Comparison of ENCODE assay signal across 9 cellular contexts in genomic region chr5:139246394-139246793, GRCh38. TPM values are rescaled to one million over a fixed set of nuclear protein-coding genes. Genes with fewer than 3 reads are reported as not detected.
DNase-seq lines count a peak whose midpoint lies in the region; ATAC-seq and TF ChIP-seq lines count a peak whose summit lies in the region.
"Had no signal": no experiment of that assay in that cellular context is flagged by ENCODE, and none has a peak within 500 bp of the region (broad histone marks: within the 10 kb centered on the region; RNA-seq: fewer than 3 reads in every experiment).

No MANE protein-coding gene starts in this region.

- H3K9me3 Mint-ChIP-seq in activated naive CD4-positive, alpha-beta T cell treated with anti-CD3 and anti-CD28 coated beads for 36 hours = no peaks in the 10 kb centered on the region

- WGBS in neuronal stem cell (ENCODE audit: extremely low coverage in 2 of 2, insufficient read length in 2 of 2, insufficient replicate concordance in 1 of 2), 2 donors = no CpG with 5 or more reads among the region's 4 CpGs

- H3K27me3 Mint-ChIP-seq in activated naive CD4-positive, alpha-beta T cell treated with anti-CD3 and anti-CD28 coated beads for 36 hours (ENCODE audit: low read depth) = no peaks in the 10 kb centered on the region

- no peak overlapping the region for H3K23ac ChIP-seq in neuronal stem cell (ENCODE audit: low read depth, low read length, poor library complexity)

- no peak overlapping the region for H3K27ac ChIP-seq in BLaER1
- no peak overlapping the region for H3K27ac ChIP-seq in neuronal stem cell (replicated peaks; ENCODE audit: low read length)
- H3K27ac ChIP-seq in WERI-Rb-1 = no peak overlapping the region
- H3K27ac ChIP-seq: pancreas had no signal

- no peak overlapping the region for H2BK15ac ChIP-seq in neuronal stem cell (ENCODE audit: low read length)

- no peak for TF ChIP-seq CTCF in WERI-Rb-1 (IDR thresholded peaks at IDR 0.05; ENCODE audit: low read depth, low read length)

- no peak overlapping the region for H3K14ac ChIP-seq in neuronal stem cell (ENCODE audit: low read length)

- H2AFZ ChIP-seq in neuronal stem cell (ENCODE audit: low read length) = peak overlapping the region; percentile 90

- H4K8ac ChIP-seq in neuronal stem cell (ENCODE audit: low read depth, low read length) = no peak overlapping the region

- H3K4me1 ChIP-seq in BLaER1 (peaks cover 11% of the 10 kb centered on the region), neuronal stem cell (ENCODE audit: control insufficient read depth in 2 of 2, insufficient read depth in 1 of 2, low read depth in 1 of 2, low read length in 2 of 2) (peaks cover 2 to 4% of the 10 kb centered on the region in 2 donors)
- H3K4me1 ChIP-seq: pancreas had no signal

- intact Hi-C loops in activated naive CD4-positive, alpha-beta T cell treated with anti-CD3 and anti-CD28 coated beads for 36 hours (cut with micrococcal nuclease) = loop anchor here (1.0 to 5.0 kb wide), 2 partner anchors 48 to 594 kb away; partner anchors contain the start of gene SIL1

- no peak overlapping the region for H3K4me3 ChIP-seq in BLaER1
- no peak overlapping the region for H3K4me3 ChIP-seq in neuronal stem cell (ENCODE audit: low read length in 2 of 2)
- no peak overlapping the region for H3K4me3 ChIP-seq in WERI-Rb-1 (ENCODE audit: low read depth, low read length)
- H3K4me3 ChIP-seq: pancreas had no signal

- H3K9ac ChIP-seq in BLaER1 (no peak overlapping the region), neuronal stem cell (ENCODE audit: low read depth, low read length, poor library complexity) (no peak overlapping the region)

- DNase-seq in NCI-H69 (lab: John Stamatoyannopoulos, UW) = peak; percentile 33
- DNase-seq in activated naive CD4-positive, alpha-beta T cell treated with anti-CD3 and anti-CD28 coated beads for 36 hours = peak; percentile 79
- no peak for DNase-seq in neuronal stem cell (ENCODE audit: low spot score)
- DNase-seq in WERI-Rb-1 = no peak
- DNase-seq: pancreas had no signal

- H3K36me3 ChIP-seq in BLaER1 (no peaks in the 10 kb centered on the region), neuronal stem cell (replicated peaks in 1 of 2; ENCODE audit: control insufficient read depth in 2 of 2, insufficient read depth in 2 of 2, low read length in 2 of 2) (no peaks in the 10 kb centered on the region), WERI-Rb-1 (no peaks in the 10 kb centered on the region)
- H3K36me3 ChIP-seq: pancreas had no signal

- H3K18ac ChIP-seq in neuronal stem cell (ENCODE audit: low read length) = no peak overlapping the region

- H3K36me3 Mint-ChIP-seq in activated naive CD4-positive, alpha-beta T cell treated with anti-CD3 and anti-CD28 coated beads for 36 hours (ENCODE audit: low read depth) = no peaks in the 10 kb centered on the region

- H3K27me3 ChIP-seq in BLaER1 = no peaks in the 10 kb centered on the region
- peaks cover 0 to 7% (median 0%) of the 10 kb centered on the region in 3 experiments for H3K27me3 ChIP-seq in neuronal stem cell (ENCODE audit: control insufficient read depth in 3 of 3, insufficient read depth in 3 of 3, low read depth in 1 of 3, low read length in 3 of 3)
- no peaks in the 10 kb centered on the region for H3K27me3 ChIP-seq in WERI-Rb-1 (ENCODE audit: insufficient read depth, low read depth, severe bottlenecking)
- H3K27me3 ChIP-seq: pancreas had no signal

- H2BK5ac ChIP-seq in neuronal stem cell (ENCODE audit: low read length) = no peak overlapping the region

- no peak for ATAC-seq in GM21717 (IDR thresholded peaks at IDR 0.05; ENCODE audit: unreplicated experiment)
- ATAC-seq in HG03196 (IDR thresholded peaks at IDR 0.05; ENCODE audit: unreplicated experiment) = no peak
- ATAC-seq in HG02885 (IDR thresholded peaks at IDR 0.05; ENCODE audit: poor library complexity, unreplicated experiment) = no peak

- H3K4me3 Mint-ChIP-seq in activated naive CD4-positive, alpha-beta T cell treated with anti-CD3 and anti-CD28 coated beads for 36 hours = no peak overlapping the region

- H3K79me1 ChIP-seq in neuronal stem cell (ENCODE audit: low read depth, low read length) = no peaks in the 10 kb centered on the region

- H2AK5ac ChIP-seq in neuronal stem cell (ENCODE audit: low read depth, low read length) = no peak overlapping the region

- no peak overlapping the region for H4K91ac ChIP-seq in neuronal stem cell (ENCODE audit: low read depth, low read length, poor library complexity)

- no peak overlapping the region for H2BK12ac ChIP-seq in neuronal stem cell (ENCODE audit: low read length)

- H3K4me2 ChIP-seq in BLaER1 (peak overlapping the region; percentile 44; the same call in 1 of the 2 replicates), neuronal stem cell (ENCODE audit: insufficient read depth, low read length, poor library complexity, severe bottlenecking) (no peak overlapping the region)

- H3K4me1 Mint-ChIP-seq in activated naive CD4-positive, alpha-beta T cell treated with anti-CD3 and anti-CD28 coated beads for 36 hours (ENCODE audit: low read depth) = peaks cover 22% of the 10 kb centered on the region

- H3K4ac ChIP-seq in neuronal stem cell (ENCODE audit: low read length) = no peak overlapping the region

- H3K9me3 ChIP-seq in BLaER1 (no peaks in the 10 kb centered on the region; the same call in none of the 2 replicates), neuronal stem cell (replicated peaks in 1 of 2; ENCODE audit: control insufficient read depth in 2 of 2, insufficient read depth in 1 of 2, low read depth in 1 of 2, low read length in 2 of 2) (no peaks in the 10 kb centered on the region), WERI-Rb-1 (ENCODE audit: severe bottlenecking) (no peaks in the 10 kb centered on the region)
- H3K9me3 ChIP-seq: pancreas had no signal

- no peak overlapping the region for H2BK120ac ChIP-seq in neuronal stem cell (ENCODE audit: low read depth, low read length)

- H4K20me1 ChIP-seq in BLaER1 = no peaks in the 10 kb centered on the region

- CTCF ChIA-PET in activated naive CD4-positive, alpha-beta T cell treated with anti-CD3 and anti-CD28 coated beads for 36 hours (lab: Charles Lee) = interaction anchor here (0.9 kb wide), 1 partner anchor 27 kb away, joined by 3 read pairs; no protein-coding TSS in a partner anchor

- peak overlapping the region; percentile 70 for H3K27ac Mint-ChIP-seq in activated naive CD4-positive, alpha-beta T cell treated with anti-CD3 and anti-CD28 coated beads for 36 hours

RNA-seq across cellular contexts. Expression of gene MATR3, which starts 47.1 kb away (rescaled TPM):
- total RNA-seq in activated naive CD4-positive, alpha-beta T cell treated with anti-CD3 and anti-CD28 coated beads for 36 hours = 100 to 1,000 TPM; 137 to 164 TPM
- 252 TPM for polyA plus RNA-seq in neuronal stem cell (2013, experiment 1 of 2)
- 246 TPM for polyA plus RNA-seq in neuronal stem cell (2013, experiment 2 of 2)

RNA-seq across cellular contexts. Expression of gene SIL1, which starts 48.2 kb away (rescaled TPM):
- total RNA-seq in activated naive CD4-positive, alpha-beta T cell treated with anti-CD3 and anti-CD28 coated beads for 36 hours = 10 to 100 TPM; 21.4 to 29.6 TPM
- 7.3 TPM for polyA plus RNA-seq in neuronal stem cell (2013, experiment 1 of 2)
- polyA plus RNA-seq in neuronal stem cell (2013, experiment 2 of 2) = 6.5 TPM

Comparison
In these comparisons a context has a peak if more than half of its experiments do, and no peak if none do; other contexts are left out.
1. DNase-seq: peak in NCI-H69 (single experiment) and activated naive CD4-positive, alpha-beta T cell treated with anti-CD3 and anti-CD28 coated beads for 36 hours (single experiment); none in neuronal stem cell (single experiment) and WERI-Rb-1 (single experiment).